10 cellular contexts compared by ENCODE assay signal in the genomic region with DNA sequence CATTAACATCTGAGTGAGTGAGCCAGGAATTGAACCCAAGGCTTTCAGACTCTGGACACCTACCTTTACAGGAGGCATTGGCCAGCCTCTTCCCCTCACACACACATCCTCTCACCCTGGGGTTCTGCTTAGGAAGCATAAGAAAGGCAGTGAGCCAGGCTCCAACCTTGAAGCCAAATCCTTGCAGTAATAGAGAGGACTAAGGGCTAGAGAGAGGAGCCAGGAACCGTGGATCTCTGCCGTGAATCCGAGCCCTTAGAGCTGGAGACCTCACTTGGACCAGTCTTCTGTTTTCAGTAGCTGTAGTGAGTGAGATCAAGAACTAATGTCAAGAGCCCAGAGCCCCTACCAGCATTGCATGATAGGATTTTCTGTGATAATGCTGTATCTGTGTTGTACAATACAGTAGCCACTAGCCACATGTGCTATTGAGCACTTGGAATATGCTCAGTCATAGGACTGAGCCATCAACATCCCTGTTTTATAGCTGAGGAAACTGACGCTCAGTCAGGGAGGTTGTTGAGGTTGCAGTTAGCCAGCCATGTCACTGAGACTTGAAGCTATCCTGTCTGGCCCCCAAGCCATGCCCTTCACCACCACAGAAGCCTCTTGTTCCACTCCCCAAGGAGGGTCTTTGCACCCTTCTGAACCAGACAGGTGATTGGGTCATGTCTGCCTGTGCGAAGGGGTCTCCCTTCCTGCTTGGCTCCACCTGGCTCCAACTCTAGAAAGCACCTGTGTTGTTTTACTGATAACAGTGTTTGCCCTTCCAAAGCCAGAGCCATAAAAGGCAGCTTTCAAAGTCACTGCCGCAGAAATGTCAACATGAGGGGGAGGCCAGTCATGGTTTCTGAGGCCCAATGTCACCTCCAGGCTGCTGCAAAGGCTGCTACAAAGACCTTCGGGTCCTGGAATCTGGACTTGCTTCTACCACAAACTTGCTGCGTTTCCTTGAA.
DNase-seq lines count a peak whose midpoint lies in the region; ATAC-seq and TF ChIP-seq lines count a peak whose summit lies in the region.
"Had no signal": no experiment of that assay in that cellular context is flagged by ENCODE, and none has a peak within 500 bp of the region (broad histone marks: within the 10 kb centered on the region; RNA-seq: fewer than 3 reads in every experiment).

No MANE protein-coding gene starts in this region.

- ATAC-seq in Right ventricle myocardium inferior (peak; percentile 53), lung (ENCODE audit: insufficient read depth, low FRiP score) (peak; percentile 50), omental fat pad (ENCODE audit: low FRiP score) (no peak)
- ATAC-seq in activated CD8-positive, alpha-beta T cell treated with anti-CD3 and anti-CD28 coated beads, Interleukin-2, amount 10 ng/mL, durations not matched to agents 7 days and 5 days, result peak; percentile 29

- no peaks in the 10 kb centered on the region for H3K79me2 ChIP-seq in neural progenitor cell (ENCODE audit: low read depth)

- H3K27ac Mint-ChIP-seq in activated CD8-positive, alpha-beta T cell treated with anti-CD3 and anti-CD28 coated beads, Interleukin-2, amount 10 ng/mL, durations not matched to agents 7 days and 5 days, result peak overlapping the region; percentile 88
- no peak overlapping the region for H3K27ac Mint-ChIP-seq in neural progenitor cell

- H2AFZ ChIP-seq in neural progenitor cell (replicated peaks), result no peak overlapping the region

- H3K27me3 ChIP-seq in lung (ENCODE audit: control insufficient read depth, insufficient read depth), result no peaks in the 10 kb centered on the region
- H3K27me3 ChIP-seq in neural progenitor cell, result no peaks in the 10 kb centered on the region

- H3K27me3 Mint-ChIP-seq in activated CD8-positive, alpha-beta T cell treated with anti-CD3 and anti-CD28 coated beads, Interleukin-2, amount 10 ng/mL, durations not matched to agents 7 days and 5 days (ENCODE audit: low read depth), result no peaks in the 10 kb centered on the region
- peaks cover 8% of the 10 kb centered on the region for H3K27me3 Mint-ChIP-seq in neural progenitor cell (ENCODE audit: insufficient read depth, low read depth)

- peaks cover 46% of the 10 kb centered on the region for H3K4me1 Mint-ChIP-seq in activated CD8-positive, alpha-beta T cell treated with anti-CD3 and anti-CD28 coated beads, Interleukin-2, amount 10 ng/mL, durations not matched to agents 7 days and 5 days (ENCODE audit: low read depth)
- peaks cover 18% of the 10 kb centered on the region for H3K4me1 Mint-ChIP-seq in neural progenitor cell

- H3K4me2 ChIP-seq in neural progenitor cell, result no peak overlapping the region
- H3K4me2 ChIP-seq: SK-N-SH had no signal

- TF ChIP-seq CTCF in lung (IDR thresholded peaks at IDR 0.05; ENCODE audit: control extremely low read depth, extremely low read depth) (no peak), neural progenitor cell (IDR thresholded peaks at IDR 0.05) (no peak), omental fat pad (IDR thresholded peaks at IDR 0.05) (no peak)

- no peaks in the 10 kb centered on the region for H4K20me1 ChIP-seq in neural progenitor cell (ENCODE audit: low read depth)

- POLR2A ChIA-PET in activated CD8-positive, alpha-beta T cell treated with anti-CD3 and anti-CD28 coated beads, Interleukin-2, amount 10 ng/mL, durations not matched to agents 7 days and 5 days (lab: Charles Lee), result interaction anchor here (2.1 kb wide), 1 partner anchor 27 kb away, joined by 17 read pairs; no protein-coding TSS in a partner anchor

- H3K9me3 Mint-ChIP-seq in activated CD8-positive, alpha-beta T cell treated with anti-CD3 and anti-CD28 coated beads, Interleukin-2, amount 10 ng/mL, durations not matched to agents 7 days and 5 days (ENCODE audit: insufficient read depth), result no peaks in the 10 kb centered on the region
- H3K9me3 Mint-ChIP-seq in neural progenitor cell, result no peaks in the 10 kb centered on the region

- H3K27ac ChIP-seq in lung (ENCODE audit: low read depth in 1 of 2, low read length in 1 of 2) (peak overlapping the region in 1 of 2 donors; percentile 37), neural progenitor cell (no peak overlapping the region)

- no peak overlapping the region for H3K4me3 Mint-ChIP-seq in activated CD8-positive, alpha-beta T cell treated with anti-CD3 and anti-CD28 coated beads, Interleukin-2, amount 10 ng/mL, durations not matched to agents 7 days and 5 days
- H3K4me3 Mint-ChIP-seq in neural progenitor cell, result no peak overlapping the region

- H3F3A ChIP-seq in neural progenitor cell (ENCODE audit: low read depth), result no peaks in the 10 kb centered on the region

- H3K4me1 ChIP-seq in lung (ENCODE audit: control insufficient read depth in 2 of 2, insufficient read depth in 2 of 2, low read length in 2 of 2) (peaks cover 10 to 30% of the 10 kb centered on the region in 2 donors), neural progenitor cell (peaks cover 5% of the 10 kb centered on the region)

- H3K4me3 ChIP-seq in lung (no peak overlapping the region), neural progenitor cell (no peak overlapping the region)

- no peaks in the 10 kb centered on the region for H3K36me3 Mint-ChIP-seq in activated CD8-positive, alpha-beta T cell treated with anti-CD3 and anti-CD28 coated beads, Interleukin-2, amount 10 ng/mL, durations not matched to agents 7 days and 5 days (ENCODE audit: low read depth)
- H3K36me3 Mint-ChIP-seq in neural progenitor cell, result no peaks in the 10 kb centered on the region

- no peak overlapping the region for H3K9ac ChIP-seq in neural progenitor cell
- H3K9ac ChIP-seq: SK-N-SH had no signal

- CTCF ChIA-PET in activated CD8-positive, alpha-beta T cell treated with anti-CD3 and anti-CD28 coated beads, Interleukin-2, amount 10 ng/mL, durations not matched to agents 7 days and 5 days (lab: Charles Lee), result interaction anchor here (1.8 kb wide), 1 partner anchor 27 kb away, joined by 9 read pairs; no protein-coding TSS in a partner anchor

- WGBS in lung, 2 donors, result 46 to 58% methylated on average over 8 of the region's 8 CpGs

- intact Hi-C loops in Right ventricle myocardium inferior (cut with DNase I), result loop anchor here (5.0 kb wide), 1 partner anchor 68 kb away; no protein-coding TSS in a partner anchor
- intact Hi-C loops in cardiac septum (cut with DNase I), result loop anchor here (5.0 kb wide), 1 partner anchor 68 kb away; no protein-coding TSS in a partner anchor

- DNase-seq in Right ventricle myocardium inferior (ENCODE audit: missing footprints), result no peak
- DNase-seq in cardiac septum (ENCODE audit: low spot score), result no peak
- peak; percentile 37 for DNase-seq in activated CD8-positive, alpha-beta T cell treated with anti-CD3 and anti-CD28 coated beads, Interleukin-2, amount 10 ng/mL, durations not matched to agents 7 days and 5 days
- peak; percentile 61 for DNase-seq in lung (ENCODE audit: low spot score)
- DNase-seq in stimulated activated CD4-positive, alpha-beta T cell treated with anti-CD3 and anti-CD28 coated beads, Interleukin-4, amount 100 ng/mL, for 1 hour, result no peak
- no peak for DNase-seq in neural progenitor cell (ENCODE audit: low spot score)
- no peak for DNase-seq in omental fat pad (ENCODE audit: low spot score)
- DNase-seq in stimulated activated CD4-positive, alpha-beta T cell treated with anti-CD3 and anti-CD28 coated beads, Interleukin-2, amount 100 ng/mL, for 24 hours, result no peak
- DNase-seq: DMS 273 treated with DMSO at 0.1 percent for 48 hours, SK-N-SH had no signal

- H3K9me3 ChIP-seq in lung (ENCODE audit: control insufficient read depth in 2 of 2, insufficient read depth in 1 of 2, low read length in 1 of 2) (peaks cover 0 to 2% of the 10 kb centered on the region in 2 donors), neural progenitor cell (ENCODE audit: low read depth) (no peaks in the 10 kb centered on the region)
- H3K9me3 ChIP-seq: SK-N-SH had no signal

- H3K36me3 ChIP-seq in lung (ENCODE audit: control insufficient read depth in 2 of 2, insufficient read depth in 2 of 2, low read length in 2 of 2), result no peaks in the 10 kb centered on the region
- no peaks in the 10 kb centered on the region for H3K36me3 ChIP-seq in neural progenitor cell

Comparison
In these comparisons a context has a peak if more than half of its experiments do, and no peak if none do; other contexts are left out.
1. DNase-seq: peak in activated CD8-positive, alpha-beta T cell treated with anti-CD3 and anti-CD28 coated beads, Interleukin-2, amount 10 ng/mL, durations not matched to agents 7 days and 5 days (single experiment) and lung (single experiment); none in Right ventricle myocardium inferior (single experiment), cardiac septum (single experiment), stimulated activated CD4-positive, alpha-beta T cell treated with anti-CD3 and anti-CD28 coated beads, Interleukin-4, amount 100 ng/mL, for 1 hour (single experiment), neural progenitor cell (single experiment), omental fat pad (single experiment) and stimulated activated CD4-positive, alpha-beta T cell treated with anti-CD3 and anti-CD28 coated beads, Interleukin-2, amount 100 ng/mL, for 24 hours (0 of 2).